Comparison of ENCODE assay signal across 16 cellular contexts in genomic region chr16:55759983-55760664, GRCh38.
A peak's percentile ranks its signal among the peaks of the same experiment; 100 is the strongest.
DNase-seq lines count a peak whose midpoint lies in the region; ATAC-seq and TF ChIP-seq lines count a peak whose summit lies in the region.
"Had no signal": no experiment of that assay in that cellular context is flagged by ENCODE, and none has a peak within 500 bp of the region (broad histone marks: within the 10 kb centered on the region; RNA-seq: fewer than 3 reads in every experiment).

No MANE protein-coding gene starts in this region.

- peaks cover 4% of the 10 kb centered on the region for H3K9me3 Mint-ChIP-seq in Calu3 (ENCODE audit: low read depth, unreplicated experiment)
- H3K9me3 Mint-ChIP-seq in neural progenitor cell = no peaks in the 10 kb centered on the region
- H3K9me3 Mint-ChIP-seq in activated naive CD4-positive, alpha-beta T cell treated with anti-CD3 and anti-CD28 coated beads, Interleukin-2, amount 10 ng/mL, durations not matched to agents 7 days and 5 days = no peaks in the 10 kb centered on the region
- H3K9me3 Mint-ChIP-seq: activated T-cell treated with anti-CD3 and anti-CD28 coated beads, Interleukin-2, amount 50 U/mL, for 4 hours had no signal

- CTCF ChIA-PET in Calu3 (lab: Charles Lee) = no interaction called here
- CTCF ChIA-PET in OCI-LY7 (lab: Charles Lee; ENCODE audit: unreplicated experiment) = no interaction called here
- CTCF ChIA-PET in activated naive CD4-positive, alpha-beta T cell treated with anti-CD3 and anti-CD28 coated beads, Interleukin-2, amount 10 ng/mL, durations not matched to agents 7 days and 5 days (lab: Charles Lee) = interaction anchor here (0.6 kb wide), 1 partner anchor 9 kb away, joined by 3 read pairs; no protein-coding TSS in a partner anchor

- H3K4me3 ChIP-seq in adipocyte (ENCODE audit: low read length) = peak overlapping the region; percentile 50
- peak overlapping the region; percentile 48 for H3K4me3 ChIP-seq in iPS-18a (ENCODE audit: low read length)
- H3K4me3 ChIP-seq in neural progenitor cell = peak overlapping the region; percentile 41
- H3K4me3 ChIP-seq in OCI-LY7 (ENCODE audit: low read depth, low read length, poor library complexity, severe bottlenecking) = no peak overlapping the region
- H3K4me3 ChIP-seq: GM12878 had no signal

- no peaks in the 10 kb centered on the region for H3K9me2 ChIP-seq in OCI-LY7 (ENCODE audit: insufficient read depth, low read length)

- no peaks in the 10 kb centered on the region for H3F3A ChIP-seq in neural progenitor cell (ENCODE audit: low read depth)

- H3K9me3 ChIP-seq in adipocyte (ENCODE audit: control insufficient read depth, low read length) (no peaks in the 10 kb centered on the region), iPS-18a (ENCODE audit: control insufficient read depth, low read depth, low read length) (no peaks in the 10 kb centered on the region), neural progenitor cell (ENCODE audit: low read depth) (no peaks in the 10 kb centered on the region), OCI-LY7 (ENCODE audit: low read length) (no peaks in the 10 kb centered on the region)
- H3K9me3 ChIP-seq: transverse colon had no signal

- DNase-seq in Calu3 (no peak), adipocyte (ENCODE audit: low read depth) (no peak), neural progenitor cell (ENCODE audit: low spot score) (peak; percentile 87), omental fat pad (ENCODE audit: low spot score) (no peak), OCI-LY7 (ENCODE audit: low spot score) (no peak)
- DNase-seq in activated naive CD4-positive, alpha-beta T cell treated with anti-CD3 and anti-CD28 coated beads, Interleukin-2, amount 10 ng/mL, durations not matched to agents 7 days and 5 days = no peak
- DNase-seq: activated T-cell treated with anti-CD3 and anti-CD28 coated beads, Interleukin-2, amount 50 U/mL, for 4 hours; amygdala; DMS53; NCI-H226; stimulated activated CD8-positive, alpha-beta memory T cell treated with anti-CD3 and anti-CD28 coated beads, Interleukin-4, amount 100 ng/mL, for 48 hours; transverse colon had no signal

- H3K27ac Mint-ChIP-seq in Calu3 (ENCODE audit: unreplicated experiment) (no peak overlapping the region), neural progenitor cell (no peak overlapping the region)
- no peak overlapping the region for H3K27ac Mint-ChIP-seq in activated naive CD4-positive, alpha-beta T cell treated with anti-CD3 and anti-CD28 coated beads, Interleukin-2, amount 10 ng/mL, durations not matched to agents 7 days and 5 days

- no peaks in the 10 kb centered on the region for H3K79me2 ChIP-seq in neural progenitor cell (ENCODE audit: low read depth)
- no peaks in the 10 kb centered on the region for H3K79me2 ChIP-seq in OCI-LY7 (ENCODE audit: insufficient read depth, low read depth, low read length)

- peak overlapping the region; percentile 79 for H2AFZ ChIP-seq in neural progenitor cell (replicated peaks)
- no peak overlapping the region for H2AFZ ChIP-seq in OCI-LY7 (ENCODE audit: low read length)

- H3K27ac ChIP-seq in iPS-18a (ENCODE audit: low read length) (no peak overlapping the region), neural progenitor cell (no peak overlapping the region), OCI-LY7 (ENCODE audit: low read depth, low read length, poor library complexity, severe bottlenecking) (no peak overlapping the region)

- H3K27me3 Mint-ChIP-seq in Calu3 (ENCODE audit: unreplicated experiment) = peaks cover 48% of the 10 kb centered on the region
- peaks cover 3% of the 10 kb centered on the region for H3K27me3 Mint-ChIP-seq in neural progenitor cell (ENCODE audit: insufficient read depth, low read depth)
- peaks cover 15% of the 10 kb centered on the region for H3K27me3 Mint-ChIP-seq in activated naive CD4-positive, alpha-beta T cell treated with anti-CD3 and anti-CD28 coated beads, Interleukin-2, amount 10 ng/mL, durations not matched to agents 7 days and 5 days

- H3K4me1 Mint-ChIP-seq in Calu3 (ENCODE audit: low read depth, unreplicated experiment) = no peaks in the 10 kb centered on the region
- H3K4me1 Mint-ChIP-seq in neural progenitor cell = peaks cover 16% of the 10 kb centered on the region
- no peaks in the 10 kb centered on the region for H3K4me1 Mint-ChIP-seq in activated naive CD4-positive, alpha-beta T cell treated with anti-CD3 and anti-CD28 coated beads, Interleukin-2, amount 10 ng/mL, durations not matched to agents 7 days and 5 days

- H3K4me2 ChIP-seq in neural progenitor cell (peak overlapping the region; percentile 76), OCI-LY7 (ENCODE audit: low read length) (no peak overlapping the region)

- POLR2A ChIA-PET in OCI-LY7 (lab: Charles Lee) = no interaction called here

- H3K4me1 ChIP-seq in adipocyte (ENCODE audit: control insufficient read depth, insufficient read depth, low read length) (no peaks in the 10 kb centered on the region), iPS-18a (ENCODE audit: control insufficient read depth, low read depth, low read length) (no peaks in the 10 kb centered on the region), neural progenitor cell (peaks cover 4% of the 10 kb centered on the region), OCI-LY7 (ENCODE audit: insufficient read depth, low read length, poor library complexity, severe bottlenecking) (no peaks in the 10 kb centered on the region)
- H3K4me1 ChIP-seq: transverse colon had no signal

- H3K36me3 ChIP-seq in adipocyte (ENCODE audit: control insufficient read depth, insufficient read depth, low read length, severe bottlenecking) (no peaks in the 10 kb centered on the region), iPS-18a (ENCODE audit: control insufficient read depth, low read depth, low read length) (no peaks in the 10 kb centered on the region), neural progenitor cell (no peaks in the 10 kb centered on the region), OCI-LY7 (ENCODE audit: insufficient read depth, low read length) (no peaks in the 10 kb centered on the region)
- H3K36me3 ChIP-seq: transverse colon had no signal

- intact Hi-C loops in Calu3 (cut with micrococcal nuclease; ENCODE audit: unreplicated experiment) = no loop called here
- intact Hi-C loops in OCI-LY7 (cut with micrococcal nuclease; ENCODE audit: unreplicated experiment) = no loop called here

- peak overlapping the region; percentile 0 for H3K4me3 Mint-ChIP-seq in Calu3 (ENCODE audit: low read depth, unreplicated experiment)
- H3K4me3 Mint-ChIP-seq in neural progenitor cell = peak overlapping the region; percentile 83
- H3K4me3 Mint-ChIP-seq in activated naive CD4-positive, alpha-beta T cell treated with anti-CD3 and anti-CD28 coated beads, Interleukin-2, amount 10 ng/mL, durations not matched to agents 7 days and 5 days = no peak overlapping the region
- H3K4me3 Mint-ChIP-seq: activated T-cell treated with anti-CD3 and anti-CD28 coated beads, Interleukin-2, amount 50 U/mL, for 4 hours had no signal

- H3K27me3 ChIP-seq in adipocyte (replicated peaks; ENCODE audit: control insufficient read depth, insufficient read depth, low read length) (no peaks in the 10 kb centered on the region), iPS-18a (ENCODE audit: control insufficient read depth, insufficient read depth, low read length) (peaks cover 29% of the 10 kb centered on the region), neural progenitor cell (peaks cover 41% of the 10 kb centered on the region)
- H3K27me3 ChIP-seq: transverse colon had no signal

- ATAC-seq in omental fat pad (ENCODE audit: low FRiP score) = no peak
- ATAC-seq in GM19328 (IDR thresholded peaks at IDR 0.05; ENCODE audit: unreplicated experiment) = no peak
- ATAC-seq: activated T-cell treated with anti-CD3 and anti-CD28 coated beads, Interleukin-2, amount 50 U/mL, for 4 hours; GM12878; Panc1 had no signal

- H4K20me1 ChIP-seq in neural progenitor cell (ENCODE audit: low read depth) = no peaks in the 10 kb centered on the region
- H4K20me1 ChIP-seq in OCI-LY7 (ENCODE audit: insufficient read depth, low read length) = no peaks in the 10 kb centered on the region

- BruUV-seq in Calu3 (replicated peaks; lab: Mats Ljungman, UMichigan) = no TSS peak
- BruUV-seq in OCI-LY7 (replicated peaks; lab: Mats Ljungman, UMichigan) = no TSS peak

- peak overlapping the region; percentile 39 for H3K9ac ChIP-seq in adipocyte (ENCODE audit: low read length)
- H3K9ac ChIP-seq in iPS-18a (ENCODE audit: low read length) = no peak overlapping the region
- H3K9ac ChIP-seq in neural progenitor cell = no peak overlapping the region

- H3K36me3 Mint-ChIP-seq in Calu3 (ENCODE audit: insufficient read depth, unreplicated experiment) = no peaks in the 10 kb centered on the region
- H3K36me3 Mint-ChIP-seq in neural progenitor cell = no peaks in the 10 kb centered on the region
- H3K36me3 Mint-ChIP-seq in activated naive CD4-positive, alpha-beta T cell treated with anti-CD3 and anti-CD28 coated beads, Interleukin-2, amount 10 ng/mL, durations not matched to agents 7 days and 5 days = no peaks in the 10 kb centered on the region

- TF ChIP-seq CTCF in Calu3 (IDR thresholded peaks at IDR 0.05; ENCODE audit: unreplicated experiment) (no peak), neural progenitor cell (IDR thresholded peaks at IDR 0.05) (no peak), omental fat pad (IDR thresholded peaks at IDR 0.05) (no peak), OCI-LY7 (conservative IDR thresholded peaks at IDR 0.05; ENCODE audit: low read length) (no peak)
